In the genomic region with DNA sequence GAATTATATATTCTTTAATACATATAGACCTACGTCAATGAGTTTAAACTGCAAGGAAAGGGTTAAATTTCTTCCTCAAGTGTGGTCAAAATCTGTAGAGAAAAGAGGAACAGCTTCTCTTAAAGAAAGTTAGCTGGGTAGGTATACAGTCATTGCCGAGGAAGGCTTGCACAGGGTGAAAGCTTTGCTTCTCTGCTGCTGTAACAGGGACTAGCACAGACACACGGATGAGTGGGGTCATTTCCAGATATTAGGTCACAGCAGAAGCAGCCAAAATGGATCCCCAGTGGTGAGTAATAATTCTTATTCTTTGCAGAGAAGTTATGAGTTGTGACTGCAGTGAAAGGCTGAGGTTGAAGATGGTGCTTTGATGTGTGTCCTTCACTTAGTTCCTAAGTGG, we compare ENCODE assay signal across 10 cellular contexts. TPM values are rescaled to one million over a fixed set of nuclear protein-coding genes. Genes with fewer than 3 reads are reported as not detected.
A peak's percentile ranks its signal among the peaks of the same experiment; 100 is the strongest.
DNase-seq lines count a peak whose midpoint lies in the region; ATAC-seq and TF ChIP-seq lines count a peak whose summit lies in the region.
"Had no signal": no experiment of that assay in that cellular context is flagged by ENCODE, and none has a peak within 500 bp of the region (broad histone marks: within the 10 kb centered on the region; RNA-seq: fewer than 3 reads in every experiment).

A gene with protein sequence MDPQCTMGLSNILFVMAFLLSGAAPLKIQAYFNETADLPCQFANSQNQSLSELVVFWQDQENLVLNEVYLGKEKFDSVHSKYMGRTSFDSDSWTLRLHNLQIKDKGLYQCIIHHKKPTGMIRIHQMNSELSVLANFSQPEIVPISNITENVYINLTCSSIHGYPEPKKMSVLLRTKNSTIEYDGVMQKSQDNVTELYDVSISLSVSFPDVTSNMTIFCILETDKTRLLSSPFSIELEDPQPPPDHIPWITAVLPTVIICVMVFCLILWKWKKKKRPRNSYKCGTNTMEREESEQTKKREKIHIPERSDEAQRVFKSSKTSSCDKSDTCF (plus strand): TSS at position 148 of the 400 bp plus-strand sequence. CDS start 128 bp downstream, at position 276.

- no peak within 1 kb of the TSS for H3K27ac ChIP-seq in iPS-20b (ENCODE audit: low read length)

- no peaks in the 10 kb centered on the region for H3K27me3 Mint-ChIP-seq in MCF 10A (ENCODE audit: insufficient read depth, unreplicated experiment)

- H3K4me3 Mint-ChIP-seq in MCF 10A (ENCODE audit: unreplicated experiment) = no peak within 1 kb of the TSS
- H3K4me3 Mint-ChIP-seq: activated naive CD8-positive, alpha-beta T cell had no signal

- no peaks in the 10 kb centered on the region for H3K4me1 Mint-ChIP-seq in MCF 10A (ENCODE audit: insufficient read depth, unreplicated experiment)

- H3K4me1 ChIP-seq in iPS-20b (ENCODE audit: insufficient read depth, low read length) = peaks cover 2% of the 10 kb centered on the region; the same call in 1 of the 2 replicates

- H3K27ac Mint-ChIP-seq in MCF 10A (ENCODE audit: low read depth, unreplicated experiment) = no peak within 1 kb of the TSS
- H3K27ac Mint-ChIP-seq: activated naive CD8-positive, alpha-beta T cell had no signal

- no peaks in the 10 kb centered on the region for H3K36me3 Mint-ChIP-seq in MCF 10A (ENCODE audit: insufficient read depth, unreplicated experiment)
- H3K36me3 Mint-ChIP-seq: activated naive CD8-positive, alpha-beta T cell had no signal

- POLR2A ChIA-PET in MCF 10A (lab: Yijun Ruan, JAX) = no interaction called here

- in situ Hi-C loops in GM13977 (cut with MboI; ENCODE audit: low pct_unique_long_range_greater_than_20kb, low sequenced_read_pairs, unreplicated experiment) = no loop called here

- no peaks in the 10 kb centered on the region for H3K9me3 Mint-ChIP-seq in MCF 10A (ENCODE audit: unreplicated experiment)

- no peaks in the 10 kb centered on the region for H3K36me3 ChIP-seq in iPS-20b (ENCODE audit: insufficient read depth, low read depth, low read length)

- CTCF ChIA-PET in MCF 10A (lab: Yijun Ruan, JAX) = interaction anchor here (0.7 to 1.0 kb wide), 3 partner anchors 22 to 205 kb away, joined by 3 to 4 read pairs (median 3); no protein-coding TSS in a partner anchor

- H3K4me3 ChIP-seq in iPS-20b (ENCODE audit: low read length) = no peak within 1 kb of the TSS

- intact Hi-C loops in MCF 10A (cut with micrococcal nuclease) = no loop called here

- no peaks in the 10 kb centered on the region for H3K27me3 ChIP-seq in iPS-20b (ENCODE audit: insufficient read depth, low read length)

- DNase-seq in GM13977 (ENCODE audit: low spot score) (peak; percentile 62), KG1 (lab: John Stamatoyannopoulos, UW) (peak; percentile 67), A172 (ENCODE audit: low spot score) (no peak), epidermal melanocyte (ENCODE audit: insufficient read length, low spot score) (no peak), MCF 10A (ENCODE audit: unreplicated experiment) (no peak), COR-L47 (lab: John Stamatoyannopoulos, UW) (no peak)

- no peaks in the 10 kb centered on the region for H3K9me3 ChIP-seq in iPS-20b (ENCODE audit: insufficient read depth, low read depth, low read length)

- no TSS peak for BruUV-seq in MCF 10A (replicated peaks; lab: Mats Ljungman, UMichigan)

- 0 out of 2 replicates have a peak within 1 kb of the TSS, but pooled peaks have one; percentile 1 for H3K9ac ChIP-seq in iPS-20b (ENCODE audit: low read depth, low read length)

- ATAC-seq in GM21576 (IDR thresholded peaks at IDR 0.05; ENCODE audit: unreplicated experiment) = peak; percentile 94

- TF ChIP-seq CTCF in GM13977 (IDR thresholded peaks at IDR 0.05; ENCODE audit: extremely low read depth, insufficient read depth, missing control alignments) (no peak), MCF 10A (IDR thresholded peaks at IDR 0.05; ENCODE audit: unreplicated experiment) (no peak)

RNA-seq across cellular contexts. Expression of the gene that starts here (rescaled TPM):
- not detected in 2 replicates for total RNA-seq in A172 (2014; rRNA removed; shearing (Covaris generic))
- not detected in 2 replicates for total RNA-seq in MCF 10A (2022)
- total RNA-seq: myocyte had no signal

Comparison
In these comparisons a context has a peak if more than half of its experiments do, and no peak if none do; other contexts are left out.
1. DNase-seq: peak in GM13977 (single experiment) and KG1 (single experiment); none in A172 (single experiment), epidermal melanocyte (single experiment), MCF 10A (single experiment) and COR-L47 (single experiment).